Comparison of ENCODE assay signal across 15 cellular contexts in genomic region chr7:42192072-42192471, GRCh38. TPM values are rescaled to one million over a fixed set of nuclear protein-coding genes. Genes with fewer than 3 reads are reported as not detected.
"Had no signal": no experiment of that assay in that cellular context is flagged by ENCODE, and none has a peak within 500 bp of the region (broad histone marks: within the 10 kb centered on the region; RNA-seq: fewer than 3 reads in every experiment).

No MANE protein-coding gene starts in this region.

- H3K36me3 Mint-ChIP-seq: stimulated activated effector memory CD8-positive, alpha-beta T cell treated with anti-CD3 and anti-CD28 coated beads, Interleukin-12 subunit alpha, Interleukin-12 subunit beta, amount 100 ng/mL, for 72 hours had no signal

- H3K27ac ChIP-seq: body of pancreas, right atrium auricular region, tibial artery had no signal

- DNase-seq: activated B cell treated with CpG ODN at 0.5 μM for 24 hours; activated CD4-positive, alpha-beta T cell treated with anti-CD3 and anti-CD28 coated beads, Interleukin-2, amount 10 ng/mL, durations not matched to agents 24 days and 14 days; activated naive CD4-positive, alpha-beta T cell treated with anti-CD3 and anti-CD28 coated beads, Interleukin-2, amount 50 U/mL, for 16 hours; amniotic stem cell; body of pancreas; central memory CD4-positive, alpha-beta T cell; effector memory CD8-positive, alpha-beta T cell; foreskin melanocyte; head of caudate nucleus; tibial artery had no signal

- H3K9me3 ChIP-seq: body of pancreas, right atrium auricular region, tibial artery had no signal

- H3K27me3 Mint-ChIP-seq: activated B cell treated with CpG ODN at 0.5 μM for 24 hours; activated CD4-positive, alpha-beta T cell treated with anti-CD3 and anti-CD28 coated beads, Interleukin-2, amount 10 ng/mL, durations not matched to agents 24 days and 14 days; effector memory CD8-positive, alpha-beta T cell had no signal

- H3K4me3 ChIP-seq: body of pancreas, right atrium auricular region, tibial artery had no signal

- H3K27ac Mint-ChIP-seq: activated B cell treated with CpG ODN at 0.5 μM for 24 hours; activated CD4-positive, alpha-beta T cell treated with anti-CD3 and anti-CD28 coated beads, Interleukin-2, amount 10 ng/mL, durations not matched to agents 24 days and 14 days; activated T-helper 2 cell treated with anti-CD3 and anti-CD28 coated beads, Interferon-gamma antibody, Interleukin-2, Interleukin-4, amounts not matched to agents 10 μg/mL and 5 μg/mL and 100 μg/mL, durations not matched to agents 14 hours and 24 hours and 36 hours; effector memory CD8-positive, alpha-beta T cell; stimulated activated effector memory CD8-positive, alpha-beta T cell treated with anti-CD3 and anti-CD28 coated beads, Interleukin-12 subunit alpha, Interleukin-12 subunit beta, amount 100 ng/mL, for 72 hours; T-helper 1 cell treated with Interleukin-12 subunit alpha and Interleukin-12 subunit beta and Interleukin-4 antibody, amounts not matched to agents 30 μg/mL and 1 μg/mL, for 36 hours had no signal

- H3K27me3 ChIP-seq: body of pancreas, right atrium auricular region, tibial artery had no signal

- H3K4me1 ChIP-seq: body of pancreas had no signal

- H3K9me3 Mint-ChIP-seq: activated B cell treated with CpG ODN at 0.5 μM for 24 hours; activated CD4-positive, alpha-beta T cell treated with anti-CD3 and anti-CD28 coated beads, Interleukin-2, amount 10 ng/mL, durations not matched to agents 24 days and 14 days; activated T-helper 2 cell treated with anti-CD3 and anti-CD28 coated beads, Interferon-gamma antibody, Interleukin-2, Interleukin-4, amounts not matched to agents 10 μg/mL and 5 μg/mL and 100 μg/mL, durations not matched to agents 14 hours and 24 hours and 36 hours; T-helper 1 cell treated with Interleukin-12 subunit alpha and Interleukin-12 subunit beta and Interleukin-4 antibody, amounts not matched to agents 30 μg/mL and 1 μg/mL, for 36 hours had no signal

- H3K4me3 Mint-ChIP-seq: activated B cell treated with CpG ODN at 0.5 μM for 24 hours; activated CD4-positive, alpha-beta T cell treated with anti-CD3 and anti-CD28 coated beads, Interleukin-2, amount 10 ng/mL, durations not matched to agents 24 days and 14 days; effector memory CD8-positive, alpha-beta T cell; stimulated activated effector memory CD8-positive, alpha-beta T cell treated with anti-CD3 and anti-CD28 coated beads, Interleukin-12 subunit alpha, Interleukin-12 subunit beta, amount 100 ng/mL, for 72 hours; T-helper 1 cell treated with Interleukin-12 subunit alpha and Interleukin-12 subunit beta and Interleukin-4 antibody, amounts not matched to agents 30 μg/mL and 1 μg/mL, for 36 hours had no signal

- ATAC-seq: body of pancreas; effector memory CD8-positive, alpha-beta T cell; left lobe of liver; stimulated activated effector memory CD8-positive, alpha-beta T cell treated with anti-CD3 and anti-CD28 coated beads, Interleukin-12 subunit alpha, Interleukin-12 subunit beta, amount 100 ng/mL, for 72 hours had no signal

- H3K36me3 ChIP-seq: right atrium auricular region, tibial artery had no signal

RNA-seq across cellular contexts. Expression of gene GLI3, which starts 44.9 kb away (rescaled TPM):
- total RNA-seq: activated B cell treated with CpG ODN at 0.5 μM for 24 hours; activated CD4-positive, alpha-beta T cell treated with anti-CD3 and anti-CD28 coated beads, Interleukin-2, amount 10 ng/mL, durations not matched to agents 24 days and 14 days; activated T-helper 2 cell treated with anti-CD3 and anti-CD28 coated beads, Interferon-gamma antibody, Interleukin-2, Interleukin-4, amounts not matched to agents 10 μg/mL and 5 μg/mL and 100 μg/mL, durations not matched to agents 14 hours and 24 hours and 36 hours had no signal
